Comparison of ENCODE assay signal across 19 cellular contexts in genomic region chr13:43545317-43545874, GRCh38.
DNase-seq lines count a peak whose midpoint lies in the region; ATAC-seq and TF ChIP-seq lines count a peak whose summit lies in the region.
"Had no signal": no experiment of that assay in that cellular context is flagged by ENCODE, and none has a peak within 500 bp of the region (broad histone marks: within the 10 kb centered on the region; RNA-seq: fewer than 3 reads in every experiment).

No MANE protein-coding gene starts in this region.

- ATAC-seq in GM19324 (IDR thresholded peaks at IDR 0.05; ENCODE audit: low FRiP score, unreplicated experiment): no peak
- ATAC-seq in GM18868 (IDR thresholded peaks at IDR 0.05; ENCODE audit: unreplicated experiment): no peak
- ATAC-seq: activated CD4-positive, alpha-beta T cell treated with anti-CD3 and anti-CD28 coated beads for 36 hours; activated CD8-positive, alpha-beta memory T cell treated with anti-CD3 and anti-CD28 coated beads, Interleukin-2, amount 10 ng/mL, durations not matched to agents 7 days and 5 days; naive thymus-derived CD4-positive, alpha-beta T cell had no signal

- no peak overlapping the region for H3K9ac ChIP-seq in adipocyte (ENCODE audit: low read length)
- H3K9ac ChIP-seq: parathyroid adenoma had no signal

- WGBS in ovary, 3 donors: 29 to 49% (median 45%) methylated on average over 4 of the region's 4 CpGs

- H3K9me3 ChIP-seq in adipocyte (ENCODE audit: control insufficient read depth, low read length) (no peaks in the 10 kb centered on the region), ovary (no peaks in the 10 kb centered on the region)

- H3K4me3 ChIP-seq in AG10803 (ENCODE audit: low read length) (no peak overlapping the region), adipocyte (ENCODE audit: low read length) (no peak overlapping the region), fibroblast of villous mesenchyme (ENCODE audit: low read depth, low read length) (no peak overlapping the region), ovary (no peak overlapping the region)
- H3K4me3 ChIP-seq: coronary artery had no signal

- TF ChIP-seq POLR2A in ovary (IDR thresholded peaks at IDR 0.05): no peak

- peak overlapping the region; percentile 35 to 36 for H3K27ac ChIP-seq in ovary
- H3K27ac ChIP-seq: coronary artery, parathyroid adenoma had no signal

- DNase-seq in AG10803 (ENCODE audit: low read depth) (peak; percentile 9), adipocyte (ENCODE audit: low read depth) (peak; percentile 60), fibroblast of villous mesenchyme (ENCODE audit: low read depth) (peak; percentile 71), ovary (peak in 3 of 5 donors; percentile 30 to 54 (median 51)), NCI-H2196 treated with DMSO at 0.1 percent for 48 hours (lab: John Stamatoyannopoulos, UW; ENCODE audit: unreplicated experiment) (no peak)
- no peak for DNase-seq in effector CD4-positive, alpha-beta T cell
- DNase-seq: ACHN; activated CD4-positive, alpha-beta T cell treated with anti-CD3 and anti-CD28 coated beads for 36 hours; activated CD8-positive, alpha-beta memory T cell treated with anti-CD3 and anti-CD28 coated beads, Interleukin-2, amount 10 ng/mL, durations not matched to agents 7 days and 5 days; activated gamma-delta T cell; CD8-positive, alpha-beta memory T cell; GOT3; MM.1S; naive thymus-derived CD4-positive, alpha-beta T cell; RPMI8226 had no signal

- TF ChIP-seq EP300 in ovary (IDR thresholded peaks at IDR 0.05): no peak

- intact Hi-C loops in ovary (cut with DNase I): no loop called here

- no peaks in the 10 kb centered on the region for H3K36me3 ChIP-seq in adipocyte (ENCODE audit: control insufficient read depth, insufficient read depth, low read length, severe bottlenecking)
- H3K36me3 ChIP-seq in ovary: no peaks in the 10 kb centered on the region

- TF ChIP-seq CTCF in AG10803 (conservative IDR thresholded peaks at IDR 0.05; ENCODE audit: low read length) (no peak), fibroblast of villous mesenchyme (IDR thresholded peaks at IDR 0.05; ENCODE audit: insufficient read depth, low read depth, low read length) (no peak), ovary (IDR thresholded peaks at IDR 0.05) (no peak)

- H3K4me1 ChIP-seq in adipocyte (ENCODE audit: control insufficient read depth, insufficient read depth, low read length): peaks cover 31% of the 10 kb centered on the region
- H3K4me1 ChIP-seq in ovary (ENCODE audit: insufficient read depth): peaks cover 21% of the 10 kb centered on the region
- H3K4me1 ChIP-seq: parathyroid adenoma had no signal

- H3K27me3 ChIP-seq in adipocyte (replicated peaks; ENCODE audit: control insufficient read depth, insufficient read depth, low read length) (peaks cover 4% of the 10 kb centered on the region), ovary (no peaks in the 10 kb centered on the region)

Comparison
In these comparisons a context has a peak if more than half of its experiments do, and no peak if none do; other contexts are left out.
1. DNase-seq: peak in AG10803 (single experiment), adipocyte (single experiment), fibroblast of villous mesenchyme (single experiment) and ovary (3 of 5); none in effector CD4-positive, alpha-beta T cell (single experiment) and NCI-H2196 treated with DMSO at 0.1 percent for 48 hours (single experiment).